Comparison of ENCODE assay signal across 1 cellular context in the genomic region with DNA sequence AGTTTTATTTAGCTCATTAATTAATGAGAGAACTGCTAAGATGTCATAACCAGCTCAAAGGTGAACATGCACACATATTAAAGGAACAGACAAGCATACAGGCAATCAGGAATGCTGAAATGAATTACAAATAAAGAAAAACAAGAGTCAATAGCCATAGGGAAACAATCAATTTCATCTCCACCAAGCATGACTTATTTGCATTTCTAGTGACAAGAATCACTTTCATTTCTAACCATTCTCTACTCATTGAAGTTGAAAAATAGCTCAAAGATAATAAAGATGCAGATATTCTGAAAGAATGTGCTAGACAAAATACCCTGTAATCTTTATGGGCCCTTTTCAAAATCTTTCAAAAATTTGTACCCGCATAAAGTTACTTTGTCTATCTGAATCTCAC.
TF ChIP-seq lines count a peak whose summit lies in the region.

No MANE protein-coding gene starts in this region.

TF ChIP-seq in GM12878, 131 proteins besides CTCF, POLR2A, EP300 and RAD21 (continued from another document):
- TF ChIP-seq, protein P1, sequence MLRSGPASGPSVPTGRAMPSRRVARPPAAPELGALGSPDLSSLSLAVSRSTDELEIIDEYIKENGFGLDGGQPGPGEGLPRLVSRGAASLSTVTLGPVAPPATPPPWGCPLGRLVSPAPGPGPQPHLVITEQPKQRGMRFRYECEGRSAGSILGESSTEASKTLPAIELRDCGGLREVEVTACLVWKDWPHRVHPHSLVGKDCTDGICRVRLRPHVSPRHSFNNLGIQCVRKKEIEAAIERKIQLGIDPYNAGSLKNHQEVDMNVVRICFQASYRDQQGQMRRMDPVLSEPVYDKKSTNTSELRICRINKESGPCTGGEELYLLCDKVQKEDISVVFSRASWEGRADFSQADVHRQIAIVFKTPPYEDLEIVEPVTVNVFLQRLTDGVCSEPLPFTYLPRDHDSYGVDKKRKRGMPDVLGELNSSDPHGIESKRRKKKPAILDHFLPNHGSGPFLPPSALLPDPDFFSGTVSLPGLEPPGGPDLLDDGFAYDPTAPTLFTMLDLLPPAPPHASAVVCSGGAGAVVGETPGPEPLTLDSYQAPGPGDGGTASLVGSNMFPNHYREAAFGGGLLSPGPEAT (IDR thresholded peaks at IDR 0.05; ENCODE audit: low read depth) = no peak
- TF ChIP-seq, protein P2, sequence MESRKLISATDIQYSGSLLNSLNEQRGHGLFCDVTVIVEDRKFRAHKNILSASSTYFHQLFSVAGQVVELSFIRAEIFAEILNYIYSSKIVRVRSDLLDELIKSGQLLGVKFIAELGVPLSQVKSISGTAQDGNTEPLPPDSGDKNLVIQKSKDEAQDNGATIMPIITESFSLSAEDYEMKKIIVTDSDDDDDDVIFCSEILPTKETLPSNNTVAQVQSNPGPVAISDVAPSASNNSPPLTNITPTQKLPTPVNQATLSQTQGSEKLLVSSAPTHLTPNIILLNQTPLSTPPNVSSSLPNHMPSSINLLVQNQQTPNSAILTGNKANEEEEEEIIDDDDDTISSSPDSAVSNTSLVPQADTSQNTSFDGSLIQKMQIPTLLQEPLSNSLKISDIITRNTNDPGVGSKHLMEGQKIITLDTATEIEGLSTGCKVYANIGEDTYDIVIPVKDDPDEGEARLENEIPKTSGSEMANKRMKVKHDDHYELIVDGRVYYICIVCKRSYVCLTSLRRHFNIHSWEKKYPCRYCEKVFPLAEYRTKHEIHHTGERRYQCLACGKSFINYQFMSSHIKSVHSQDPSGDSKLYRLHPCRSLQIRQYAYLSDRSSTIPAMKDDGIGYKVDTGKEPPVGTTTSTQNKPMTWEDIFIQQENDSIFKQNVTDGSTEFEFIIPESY (IDR thresholded peaks at IDR 0.05) = no peak
- peak; percentile 42 for TF ChIP-seq MTA2 (IDR thresholded peaks at IDR 0.05; ENCODE audit: low read depth)
